Comparison of ENCODE assay signal across 8 cellular contexts in genomic region chr3:150547045-150547753, GRCh38. TPM values are rescaled to one million over a fixed set of nuclear protein-coding genes. Genes with fewer than 3 reads are reported as not detected.
DNase-seq lines count a peak whose midpoint lies in the region; ATAC-seq and TF ChIP-seq lines count a peak whose summit lies in the region.

No MANE protein-coding gene starts in this region.

- intact Hi-C loops in mammary epithelial cell (cut with micrococcal nuclease), result loop anchor here (2.0 to 5.0 kb wide), 3 partner anchors 138 to 770 kb away; partner anchors contain the start of genes GPR87, SIAH2 and TSC22D2

- in situ Hi-C loops in mammary epithelial cell (cut with MboI; ENCODE audit: low sequenced_read_pairs in 2 of 2), result loop anchor here (25.0 kb wide), 2 partner anchors 315 to 585 kb away; partner anchors contain the start of gene PFN2 (in 1 of the 2)

- H3K9ac ChIP-seq in ES-I3 (ENCODE audit: low read depth, low read length) (peak overlapping the region; percentile 86), mammary epithelial cell (ENCODE audit: insufficient read depth, low read length) (peak overlapping the region; percentile 99), mucosa of stomach (ENCODE audit: low read length) (peak overlapping the region; percentile 66)

- peaks cover 93% of the 10 kb centered on the region for H3K79me2 ChIP-seq in mammary epithelial cell (ENCODE audit: insufficient read depth, low read length)

- H3K9me3 ChIP-seq in ES-I3 (ENCODE audit: control insufficient read depth, insufficient read depth, low read length), result no peaks in the 10 kb centered on the region
- H3K9me3 ChIP-seq in mammary epithelial cell (replicated peaks; ENCODE audit: insufficient read depth, low read length), result no peaks in the 10 kb centered on the region
- no peaks in the 10 kb centered on the region for H3K9me3 ChIP-seq in mucosa of stomach (ENCODE audit: control insufficient read depth, low read length)

- dilution Hi-C loops in mammary epithelial cell (cut with HindIII; ENCODE audit: low sequenced_read_pairs), result no loop called here

- no peaks in the 10 kb centered on the region for H3K27me3 ChIP-seq in mammary epithelial cell (ENCODE audit: insufficient read depth, low read length)
- H3K27me3 ChIP-seq in mucosa of stomach (ENCODE audit: control insufficient read depth, insufficient read depth, low read length), result no peaks in the 10 kb centered on the region

- no peak for TF ChIP-seq POLR2A in NB4 (IDR thresholded peaks at IDR 0.05; ENCODE audit: extremely low read depth, insufficient read length)

- H3K27ac ChIP-seq in mammary epithelial cell (ENCODE audit: insufficient read depth, low read depth, low read length), result peak overlapping the region; percentile 96

- H3K4me2 ChIP-seq in mammary epithelial cell (ENCODE audit: insufficient read depth, low read depth, low read length), result peak overlapping the region; percentile 89

- BruUV-seq in mammary epithelial cell (replicated peaks; lab: Mats Ljungman, UMichigan), result TSS peak; percentile 79

- TF ChIP-seq CTCF in NB4 (IDR thresholded peaks at IDR 0.05; ENCODE audit: low read depth, low read length), result no peak
- no peak for TF ChIP-seq CTCF in mammary epithelial cell (conservative IDR thresholded peaks at IDR 0.05 in 1 of 2, IDR thresholded peaks at IDR 0.05 in 1 of 2; ENCODE audit: extremely low read depth in 1 of 2, insufficient read depth in 1 of 2, low read depth in 1 of 2, low read length in 2 of 2)

- H3K36me3 ChIP-seq in ES-I3 (ENCODE audit: insufficient read depth, low read length) (peaks cover 9% of the 10 kb centered on the region), mammary epithelial cell (ENCODE audit: insufficient read depth, low read length) (peaks cover 16% of the 10 kb centered on the region), mucosa of stomach (ENCODE audit: control insufficient read depth, insufficient read depth, low read length) (no peaks in the 10 kb centered on the region)

- peaks cover 2% of the 10 kb centered on the region for H4K20me1 ChIP-seq in mammary epithelial cell (ENCODE audit: insufficient read depth, low read length)

- H3K4me1 ChIP-seq in ES-I3 (ENCODE audit: insufficient read depth, low read length) (no peaks in the 10 kb centered on the region), mammary epithelial cell (ENCODE audit: insufficient read depth, low read length) (peaks cover 14% of the 10 kb centered on the region), mucosa of stomach (ENCODE audit: control insufficient read depth, insufficient read depth, low read length) (peaks cover 12% of the 10 kb centered on the region)

- WGBS in mammary epithelial cell (ENCODE audit: low coverage, missing lambda C conversion rate), result 30% methylated on average over 7 of the region's 7 CpGs

- H3K4me3 ChIP-seq in NB4 (ENCODE audit: low read depth, low read length) (peak overlapping the region; percentile 98), mammary epithelial cell (replicated peaks in 1 of 3; ENCODE audit: insufficient read depth in 1 of 3, low read depth in 2 of 3, low read length in 3 of 3) (peak overlapping the region; percentile 62 to 99 (median 97)), mucosa of stomach (ENCODE audit: low read length) (peak overlapping the region; percentile 56)

- ATAC-seq in GM18868 (IDR thresholded peaks at IDR 0.05; ENCODE audit: unreplicated experiment) (no peak), GM19452 (IDR thresholded peaks at IDR 0.05; ENCODE audit: unreplicated experiment) (no peak)

- DNase-seq in NB4 (ENCODE audit: low read depth), result peak; percentile 36
- peak; percentile 23 for DNase-seq in mammary epithelial cell
- DNase-seq in NCI-H1694 treated with DMSO at 0.1 percent for 48 hours (lab: John Stamatoyannopoulos, UW), result no peak
- DNase-seq in germinal center (ENCODE audit: low spot score), result no peak

- CTCF ChIA-PET in mammary epithelial cell (lab: Charles Lee; ENCODE audit: low non-redundant PET), result no interaction called here

- H2AFZ ChIP-seq in mammary epithelial cell (ENCODE audit: low read depth, low read length), result peak overlapping the region; percentile 84

RNA-seq across cellular contexts. Expression of gene EIF2A, which starts 0.6 kb away (rescaled TPM):
- 100 to 1,000 TPM in 1 of 2 donors, 10 to 100 TPM in 1; 76.6 to 140 TPM for total RNA-seq in mammary epithelial cell
- polyA plus RNA-seq in mammary epithelial cell, result 133 TPM
- polyA minus RNA-seq in mammary epithelial cell, result 67.7 TPM

RNA-seq across cellular contexts. Expression of gene SERP1, which starts 0.9 kb away (rescaled TPM):
- total RNA-seq in mammary epithelial cell, result 100 to 1,000 TPM in 1 of 2 donors, 10 to 100 TPM in 1; 95.2 to 140 TPM
- polyA plus RNA-seq in mammary epithelial cell, result 50.5 TPM
- polyA minus RNA-seq in mammary epithelial cell, result 24.3 TPM

RNA-seq across cellular contexts. Expression of gene SELENOT, which starts 55.9 kb away (rescaled TPM):
- 100 to 1,000 TPM; 111 to 125 TPM for total RNA-seq in mammary epithelial cell
- polyA plus RNA-seq in mammary epithelial cell, result 333 TPM
- polyA minus RNA-seq in mammary epithelial cell, result 632 TPM

Comparison
In these comparisons a context has a peak if more than half of its experiments do, and no peak if none do; other contexts are left out.
1. DNase-seq: peak in NB4 (single experiment) and mammary epithelial cell (single experiment); none in NCI-H1694 treated with DMSO at 0.1 percent for 48 hours (single experiment) and germinal center (single experiment).
2. Peak in every context shown above with its lines, with median percentiles within 50 percentile points of each other: H3K9ac ChIP-seq and H3K4me3 ChIP-seq.